ENCODE assay signal across 27 cellular contexts in genomic region chr10:14253079-14253478, GRCh38.
"Had no signal": no experiment of that assay in that cellular context is flagged by ENCODE, and none has a peak within 500 bp of the region (broad histone marks: within the 10 kb centered on the region; RNA-seq: fewer than 3 reads in every experiment).

No MANE protein-coding gene starts in this region.

- H3K36me3 ChIP-seq: heart left ventricle, stomach, tibial nerve had no signal

- ATAC-seq: heart left ventricle; left ventricle myocardium superior; mucosa of descending colon; natural killer cell treated with Interleukin-12 subunit alpha and Interleukin-12 subunit beta and Interleukin-15 and Interleukin-18, amount 100 ng/mL, for 72 hours; sciatic nerve; stimulated activated effector memory CD8-positive, alpha-beta T cell treated with anti-CD3 and anti-CD28 coated beads, Interleukin-12 subunit alpha, Interleukin-12 subunit beta, amount 100 ng/mL, for 72 hours; T-helper 17 cell had no signal

- H3K27ac ChIP-seq: coronary artery, dorsolateral prefrontal cortex, heart left ventricle, stomach, tibial nerve had no signal

- H3K9me3 ChIP-seq: mucosa of descending colon had no signal

- H3K4me3 ChIP-seq: coronary artery, dorsolateral prefrontal cortex, heart left ventricle, mucosa of descending colon, stomach, tibial nerve had no signal

- DNase-seq: activated CD4-positive, alpha-beta memory T cell treated with anti-CD3 and anti-CD28 coated beads for 36 hours; activated CD4-positive, alpha-beta T cell treated with anti-CD3 and anti-CD28 coated beads, Interleukin-2, amount 10 ng/mL, durations not matched to agents 24 days and 14 days; activated CD4-positive, CD25-positive, alpha-beta regulatory T cell treated with anti-CD3 and anti-CD28 coated beads, Interleukin-2, amount 50 U/mL, for 72 hours; activated CD8-positive, alpha-beta memory T cell treated with anti-CD3 and anti-CD28 coated beads, Interleukin-2, amount 50 U/mL, for 4 hours; activated gamma-delta T cell; activated naive CD4-positive, alpha-beta T cell treated with anti-CD3 and anti-CD28 coated beads, Interleukin-2, amount 10 ng/mL, durations not matched to agents 7 days and 5 days; activated T-cell treated with anti-CD3 and anti-CD28 coated beads, Interleukin-2, amount 50 U/mL, for 1 hour; amygdala; dorsolateral prefrontal cortex; effector memory CD4-positive, alpha-beta T cell; erythroblast; heart left ventricle; islet precursor cell; left cardiac atrium; left ventricle myocardium superior; mucosa of descending colon; retina; small intestine; stimulated activated CD4-positive, alpha-beta T cell treated with anti-CD3 and anti-CD28 coated beads, Interleukin-4, amount 100 ng/mL, for 24 hours; stomach; T-helper 17 cell; T1000 had no signal

- H3K4me1 ChIP-seq: heart left ventricle, stomach, tibial nerve had no signal

- H3K27me3 ChIP-seq: dorsolateral prefrontal cortex, stomach, tibial nerve had no signal
